Comparison of ENCODE assay signal across 25 cellular contexts in the genomic region with DNA sequence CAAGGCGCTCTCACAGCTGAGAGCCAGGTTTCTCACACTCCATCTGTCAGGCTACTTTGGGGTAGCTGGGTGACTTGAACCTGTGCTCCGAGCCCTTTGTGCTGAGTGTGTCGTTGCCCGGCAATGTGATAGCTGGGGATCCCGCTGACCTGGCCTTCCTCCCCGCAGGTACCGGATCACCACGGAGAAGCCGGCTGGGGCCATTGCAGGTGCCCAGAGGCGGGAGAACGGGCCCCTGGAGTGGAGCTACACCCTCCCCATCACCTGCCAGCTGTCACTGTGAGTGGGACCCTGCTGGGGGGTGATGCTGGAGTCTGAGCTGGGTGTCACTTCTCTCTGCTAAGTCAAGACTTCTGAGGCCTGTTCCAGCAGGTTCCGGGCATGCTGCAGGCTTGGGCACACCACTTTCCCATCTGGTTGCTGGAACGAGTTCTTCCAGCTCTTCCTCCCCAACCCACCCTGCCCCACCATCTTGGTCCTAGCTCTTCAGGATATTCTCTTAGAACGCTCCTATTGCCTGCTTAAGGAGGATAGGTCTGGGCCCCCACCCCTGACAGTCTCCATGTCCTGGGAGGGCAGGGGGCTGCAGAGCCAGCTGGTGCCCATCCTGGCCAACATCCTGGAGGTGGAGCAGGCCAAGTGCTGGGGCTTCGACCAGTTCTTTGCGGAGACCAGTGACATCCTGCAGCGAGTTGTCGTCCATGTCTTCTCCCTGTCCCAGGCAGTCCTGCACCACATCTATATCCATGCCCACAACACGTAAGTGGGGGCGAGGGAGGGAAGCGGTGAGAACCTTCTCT.
"Had no signal": no experiment of that assay in that cellular context is flagged by ENCODE, and none has a peak within 500 bp of the region (broad histone marks: within the 10 kb centered on the region; RNA-seq: fewer than 3 reads in every experiment).

No MANE protein-coding gene starts in this region.

- DNase-seq: activated CD4-positive, alpha-beta T cell treated with anti-CD3 and anti-CD28 coated beads, Interleukin-2, amount 10 ng/mL, durations not matched to agents 7 days and 5 days; activated naive CD4-positive, alpha-beta T cell; activated naive CD8-positive, alpha-beta T cell treated with anti-CD3 and anti-CD28 coated beads, Interleukin-2, amount 10 ng/mL, durations not matched to agents 7 days and 5 days; activated T-cell treated with anti-CD3 and anti-CD28 coated beads, Interleukin-2, amount 50 U/mL, for 1 hour; amniotic stem cell; cerebellar nuclear complex; cortex of kidney; erythroblast; lower lobe of right lung; mesendoderm; nephron progenitor cell; occipital lobe; stimulated activated CD4-positive, alpha-beta T cell treated with anti-CD3 and anti-CD28 coated beads, Interleukin-2, amount 100 ng/mL, for 24 hours; stomach; T-cell; T-helper 9 cell; transverse colon had no signal

- H3K36me3 ChIP-seq: breast epithelium, right lobe of liver had no signal

- H3K9me3 Mint-ChIP-seq: activated CD4-positive, alpha-beta T cell treated with anti-CD3 and anti-CD28 coated beads, Interleukin-2, amount 10 ng/mL, durations not matched to agents 7 days and 5 days; activated naive CD8-positive, alpha-beta T cell treated with anti-CD3 and anti-CD28 coated beads, Interleukin-2, amount 10 ng/mL, durations not matched to agents 7 days and 5 days; activated T-helper 2 cell treated with anti-CD3 and anti-CD28 coated beads, Interferon-gamma antibody, Interleukin-2, Interleukin-4, amounts not matched to agents 10 μg/mL and 5 μg/mL and 100 μg/mL, durations not matched to agents 14 hours and 24 hours and 36 hours; nephron progenitor cell; stimulated activated memory B cell treated with anti-CD40 and anti-IgM and Interleukin-4, amounts not matched to agents 10 μg/mL and 1 μg/mL and 100 μg/mL, for 72 hours; T-cell had no signal

- H3K27ac ChIP-seq: breast epithelium, foreskin keratinocyte, lower lobe of right lung, right lobe of liver, stomach, suprapubic skin, transverse colon had no signal

- H3K4me3 ChIP-seq: breast epithelium, lower lobe of right lung, mucosa of descending colon, right lobe of liver, skin epidermis, stomach, suprapubic skin, transverse colon had no signal

- H3K27ac Mint-ChIP-seq: activated CD4-positive, alpha-beta T cell treated with anti-CD3 and anti-CD28 coated beads, Interleukin-2, amount 10 ng/mL, durations not matched to agents 7 days and 5 days; activated naive CD8-positive, alpha-beta T cell treated with anti-CD3 and anti-CD28 coated beads, Interleukin-2, amount 10 ng/mL, durations not matched to agents 7 days and 5 days; activated T-helper 2 cell treated with anti-CD3 and anti-CD28 coated beads, Interferon-gamma antibody, Interleukin-2, Interleukin-4, amounts not matched to agents 10 μg/mL and 5 μg/mL and 100 μg/mL, durations not matched to agents 14 hours and 24 hours and 36 hours; nephron progenitor cell; stimulated activated memory B cell treated with anti-CD40 and anti-IgM and Interleukin-4, amounts not matched to agents 10 μg/mL and 1 μg/mL and 100 μg/mL, for 72 hours had no signal

- H3K27me3 Mint-ChIP-seq: activated CD4-positive, alpha-beta T cell treated with anti-CD3 and anti-CD28 coated beads, Interleukin-2, amount 10 ng/mL, durations not matched to agents 7 days and 5 days; activated naive CD8-positive, alpha-beta T cell treated with anti-CD3 and anti-CD28 coated beads, Interleukin-2, amount 10 ng/mL, durations not matched to agents 7 days and 5 days; stimulated activated memory B cell treated with anti-CD40 and anti-IgM and Interleukin-4, amounts not matched to agents 10 μg/mL and 1 μg/mL and 100 μg/mL, for 72 hours; T-cell had no signal

- H3K27me3 ChIP-seq: breast epithelium, foreskin keratinocyte, right lobe of liver, stomach, suprapubic skin, transverse colon had no signal

- H3K4me3 Mint-ChIP-seq: activated CD4-positive, alpha-beta T cell treated with anti-CD3 and anti-CD28 coated beads, Interleukin-2, amount 10 ng/mL, durations not matched to agents 7 days and 5 days; activated naive CD8-positive, alpha-beta T cell treated with anti-CD3 and anti-CD28 coated beads, Interleukin-2, amount 10 ng/mL, durations not matched to agents 7 days and 5 days; nephron progenitor cell; stimulated activated memory B cell treated with anti-CD40 and anti-IgM and Interleukin-4, amounts not matched to agents 10 μg/mL and 1 μg/mL and 100 μg/mL, for 72 hours; T-cell had no signal

- ATAC-seq: foreskin keratinocyte; lower lobe of right lung; mucosa of descending colon; right lobe of liver; stimulated activated memory B cell treated with anti-CD40 and anti-IgM and Interleukin-4, amounts not matched to agents 10 μg/mL and 1 μg/mL and 100 μg/mL, for 72 hours; T-cell had no signal

- H3K9me3 ChIP-seq: breast epithelium, lower lobe of right lung, mucosa of descending colon, right lobe of liver, stomach, suprapubic skin, transverse colon had no signal
